In genomic region chr12:32596031-32596430, GRCh38 we compare ENCODE assay signal across 17 cellular contexts.
DNase-seq lines count a peak whose midpoint lies in the region; ATAC-seq and TF ChIP-seq lines count a peak whose summit lies in the region.
"Had no signal": no experiment of that assay in that cellular context is flagged by ENCODE, and none has a peak within 500 bp of the region (broad histone marks: within the 10 kb centered on the region; RNA-seq: fewer than 3 reads in every experiment).

No MANE protein-coding gene starts in this region.

- no peak for DNase-seq in GM23338 (ENCODE audit: low spot score)
- DNase-seq in RWPE2 (ENCODE audit: low spot score): no peak
- no peak for DNase-seq in neural crest cell (ENCODE audit: low read depth, low spot score)
- DNase-seq in activated CD8-positive, alpha-beta memory T cell treated with anti-CD3 and anti-CD28 coated beads, Interleukin-2, amount 50 U/mL, for 48 hours: no peak
- DNase-seq in iPS-NIHi7 (ENCODE audit: extremely low spot score): no peak
- DNase-seq in effector CD4-positive, alpha-beta T cell: no peak
- DNase-seq: C1 segment of cervical spinal cord; Caco-2; CD4-positive, CD25-positive, alpha-beta regulatory T cell; CD8-positive, alpha-beta T cell; DMS 273 treated with DMSO at 0.1 percent for 48 hours; DMS79; GDM1; GOT3 had no signal

- H3K4me3 Mint-ChIP-seq in GM23338: no peak overlapping the region
- no peak overlapping the region for H3K4me3 Mint-ChIP-seq in neural crest cell
- H3K4me3 Mint-ChIP-seq: CD4-positive, CD25-positive, alpha-beta regulatory T cell; CD8-positive, alpha-beta T cell had no signal

- ATAC-seq in GM23338 (no peak), RWPE2 (ENCODE audit: low read depth) (no peak), GM21423 (IDR thresholded peaks at IDR 0.05; ENCODE audit: unreplicated experiment) (no peak)
- ATAC-seq: CD8-positive, alpha-beta T cell; GM12878; HCT116 had no signal

- no peak overlapping the region for H3K27ac Mint-ChIP-seq in GM23338
- H3K27ac Mint-ChIP-seq in neural crest cell (ENCODE audit: unreplicated experiment): peak overlapping the region; percentile 0
- H3K27ac Mint-ChIP-seq: CD4-positive, CD25-positive, alpha-beta regulatory T cell; CD8-positive, alpha-beta T cell had no signal

- 0 out of 2 replicates have a peak overlapping the region, but pooled peaks have one; percentile 9 for H3K4me2 ChIP-seq in GM23338

- H3K27me3 ChIP-seq in GM23338 (ENCODE audit: insufficient read depth) (no peaks in the 10 kb centered on the region), RWPE2 (ENCODE audit: insufficient read depth, poor library complexity, severe bottlenecking) (no peaks in the 10 kb centered on the region)

- H3K9me3 Mint-ChIP-seq in GM23338 (peaks cover 3% of the 10 kb centered on the region; the same call in 1 of the 3 replicates), neural crest cell (no peaks in the 10 kb centered on the region)
- H3K9me3 Mint-ChIP-seq: CD4-positive, CD25-positive, alpha-beta regulatory T cell; CD8-positive, alpha-beta T cell had no signal

- no peaks in the 10 kb centered on the region for H4K20me1 ChIP-seq in GM23338 (replicated peaks; ENCODE audit: insufficient read depth)

- H3K9me2 ChIP-seq in GM23338 (ENCODE audit: insufficient read depth): no peaks in the 10 kb centered on the region

- peaks cover 14% of the 10 kb centered on the region; the same call in 1 of the 2 replicates for H3K79me2 ChIP-seq in GM23338 (replicated peaks; ENCODE audit: insufficient read depth)

- H3K9me3 ChIP-seq in RWPE2 (ENCODE audit: severe bottlenecking): no peaks in the 10 kb centered on the region
- H3K9me3 ChIP-seq: Caco-2 had no signal

- H3K36me3 ChIP-seq in GM23338 (ENCODE audit: insufficient read depth): peaks cover 9% of the 10 kb centered on the region
- peaks cover 33% of the 10 kb centered on the region for H3K36me3 ChIP-seq in RWPE2 (ENCODE audit: low read depth)

- H3K4me1 ChIP-seq in GM23338 (ENCODE audit: insufficient read depth) (peaks cover 11% of the 10 kb centered on the region), RWPE2 (ENCODE audit: insufficient read depth, poor library complexity, severe bottlenecking) (no peaks in the 10 kb centered on the region)
- H3K4me1 ChIP-seq: Caco-2 had no signal

- peaks cover 9% of the 10 kb centered on the region for H3K27me3 Mint-ChIP-seq in GM23338 (ENCODE audit: insufficient read depth, low read depth, poor library complexity)
- no peaks in the 10 kb centered on the region for H3K27me3 Mint-ChIP-seq in neural crest cell (ENCODE audit: low read depth)
- H3K27me3 Mint-ChIP-seq: CD4-positive, CD25-positive, alpha-beta regulatory T cell had no signal

- H3K27ac ChIP-seq in GM23338 (ENCODE audit: low read depth) (no peak overlapping the region), RWPE2 (ENCODE audit: poor library complexity, severe bottlenecking) (peak overlapping the region; percentile 34)

- no peak overlapping the region for H3K4me3 ChIP-seq in GM23338
- no peak overlapping the region for H3K4me3 ChIP-seq in RWPE2 (ENCODE audit: severe bottlenecking)
- H3K4me3 ChIP-seq: GM12878 had no signal

- H3K36me3 Mint-ChIP-seq in GM23338 (ENCODE audit: low read depth) (peaks cover 50% of the 10 kb centered on the region), neural crest cell (ENCODE audit: low read depth) (peaks cover 26% of the 10 kb centered on the region)
- H3K36me3 Mint-ChIP-seq: CD4-positive, CD25-positive, alpha-beta regulatory T cell; CD8-positive, alpha-beta T cell had no signal

- no peaks in the 10 kb centered on the region; the same call in 1 of the 2 replicates for H3F3A ChIP-seq in GM23338 (replicated peaks; ENCODE audit: low read depth)

- peaks cover 6% of the 10 kb centered on the region; the same call in 2 of the 3 replicates for H3K4me1 Mint-ChIP-seq in GM23338
- H3K4me1 Mint-ChIP-seq in neural crest cell: peaks cover 12% of the 10 kb centered on the region
- H3K4me1 Mint-ChIP-seq: CD4-positive, CD25-positive, alpha-beta regulatory T cell had no signal

- no peak overlapping the region for H2AFZ ChIP-seq in GM23338

- TF ChIP-seq CTCF in GM23338 (conservative IDR thresholded peaks at IDR 0.05; ENCODE audit: low read depth in 2 of 2): no peak
- TF ChIP-seq CTCF in RWPE2 (IDR thresholded peaks at IDR 0.05; ENCODE audit: poor library complexity, severe bottlenecking): no peak
- TF ChIP-seq CTCF in neural crest cell (conservative IDR thresholded peaks at IDR 0.05): no peak

TF ChIP-seq in GM23338, 12 proteins besides CTCF, POLR2A, EP300 and RAD21 (continues in another document):
- TF ChIP-seq EZH2phosphoT487 (IDR thresholded peaks at IDR 0.05; ENCODE audit: unreplicated experiment): no peak
- no peak for TF ChIP-seq ZNF462 (CRISPR knock-in tag; IDR thresholded peaks at IDR 0.05)
- TF ChIP-seq CREB1 (CRISPR knock-in tag; IDR thresholded peaks at IDR 0.05; ENCODE audit: low read depth): no peak
- no peak for TF ChIP-seq ZNF331 (CRISPR knock-in tag; IDR thresholded peaks at IDR 0.05; ENCODE audit: low read depth)
- TF ChIP-seq STAT1 (IDR thresholded peaks at IDR 0.05; ENCODE audit: unreplicated experiment): no peak
- no peak for TF ChIP-seq EZH2 (IDR thresholded peaks at IDR 0.05; ENCODE audit: low read depth, unreplicated experiment)
- no peak for TF ChIP-seq NANOG (IDR thresholded peaks at IDR 0.05; ENCODE audit: borderline replicate concordance)
- no peak for TF ChIP-seq POLR2AphosphoS5 (IDR thresholded peaks at IDR 0.05; ENCODE audit: low read depth)
- TF ChIP-seq JUNB (IDR thresholded peaks at IDR 0.05; ENCODE audit: unreplicated experiment): no peak
- no peak for TF ChIP-seq ETS1 (IDR thresholded peaks at IDR 0.05)
- no peak for TF ChIP-seq ZNF114 (CRISPR knock-in tag; IDR thresholded peaks at IDR 0.05)
